Comparison of ENCODE assay signal across 20 cellular contexts in the genomic region with DNA sequence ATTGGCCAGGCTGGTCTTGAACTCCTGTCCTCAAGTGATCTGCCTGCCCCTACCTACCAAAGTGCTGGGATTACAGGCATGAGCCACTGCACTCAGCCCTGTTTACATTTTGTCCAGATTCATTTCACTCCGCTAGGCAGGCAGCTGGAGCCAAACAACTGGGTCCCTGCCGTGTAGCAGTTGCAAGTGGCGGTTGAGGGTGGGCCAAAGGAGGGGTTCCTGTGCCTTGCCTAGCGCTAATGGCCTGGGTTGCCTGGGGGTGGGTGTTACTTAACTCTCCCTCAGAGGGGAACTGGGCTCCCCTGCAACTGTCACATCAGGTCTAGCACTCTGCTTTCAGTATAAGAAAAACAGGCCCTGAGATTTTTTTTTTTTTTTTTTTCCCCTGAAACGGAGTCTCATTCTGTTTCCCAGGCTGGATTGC. TPM values are rescaled to one million over a fixed set of nuclear protein-coding genes. Genes with fewer than 3 reads are reported as not detected.
DNase-seq lines count a peak whose midpoint lies in the region; ATAC-seq and TF ChIP-seq lines count a peak whose summit lies in the region.
"Had no signal": no experiment of that assay in that cellular context is flagged by ENCODE, and none has a peak within 500 bp of the region (broad histone marks: within the 10 kb centered on the region; RNA-seq: fewer than 3 reads in every experiment).

No MANE protein-coding gene starts in this region.

- no peak overlapping the region for H3K4me2 ChIP-seq in OCI-LY1 (ENCODE audit: low read length)

- peaks cover 2% of the 10 kb centered on the region for H3K9me3 Mint-ChIP-seq in stimulated activated memory B cell treated with anti-CD40 and anti-IgM and Interleukin-4, amounts not matched to agents 10 μg/mL and 1 μg/mL and 100 μg/mL, for 72 hours
- H3K9me3 Mint-ChIP-seq: activated naive CD4-positive, alpha-beta T cell treated with anti-CD3 and anti-CD28 coated beads, Interleukin-2, amount 10 ng/mL, durations not matched to agents 7 days and 5 days had no signal

- DNase-seq in NCI-H748 (lab: John Stamatoyannopoulos, UW; ENCODE audit: unreplicated experiment), result peak; percentile 17
- no peak for DNase-seq in NCI-H748 treated with DMSO at 0.1 percent for 48 hours (lab: John Stamatoyannopoulos, UW)
- peak; percentile 19 to 26 for DNase-seq in Kasumi-1 (lab: John Stamatoyannopoulos, UW)
- no peak for DNase-seq in erythroblast (lab: John Stamatoyannopoulos, UW)
- DNase-seq in BE2C, result no peak
- no peak for DNase-seq in mucosa of descending colon
- DNase-seq: activated CD4-positive, alpha-beta T cell treated with anti-CD3 and anti-CD28 coated beads, Interleukin-2, amount 50 U/mL, for 4 hours; activated naive CD4-positive, alpha-beta T cell treated with anti-CD3 and anti-CD28 coated beads, Interleukin-2, amount 10 ng/mL, durations not matched to agents 7 days and 5 days; activated T-cell treated with anti-CD3 and anti-CD28 coated beads, Interleukin-2, amount 50 U/mL, for 1 hour; colonic mucosa; GM23248; NCI-H187; NCI-H82; stimulated activated naive CD8-positive, alpha-beta T cell treated with anti-CD3 and anti-CD28 coated beads, Interleukin-15, Interleukin-2, amounts not matched to agents 100 U/mL and 50 U/mL, for 24 hours; SW 1271 had no signal

- TF ChIP-seq CTCF in OCI-LY1 (IDR thresholded peaks at IDR 0.05; ENCODE audit: low read length) (no peak), BE2C (IDR thresholded peaks at IDR 0.05; ENCODE audit: low read depth, low read length) (no peak), mucosa of descending colon (IDR thresholded peaks at IDR 0.05) (no peak)

- TF ChIP-seq POLR2A in erythroblast (IDR thresholded peaks at IDR 0.05; ENCODE audit: low read length), result no peak

- no peak overlapping the region for H3K4me3 Mint-ChIP-seq in stimulated activated memory B cell treated with anti-CD40 and anti-IgM and Interleukin-4, amounts not matched to agents 10 μg/mL and 1 μg/mL and 100 μg/mL, for 72 hours
- H3K4me3 Mint-ChIP-seq: activated naive CD4-positive, alpha-beta T cell treated with anti-CD3 and anti-CD28 coated beads, Interleukin-2, amount 10 ng/mL, durations not matched to agents 7 days and 5 days had no signal

- no peak overlapping the region for H2AFZ ChIP-seq in OCI-LY1 (ENCODE audit: low read length)
- H2AFZ ChIP-seq: GM23248 had no signal

- H3K9me3 ChIP-seq in OCI-LY1 (ENCODE audit: low read length) (no peaks in the 10 kb centered on the region), BE2C (no peaks in the 10 kb centered on the region), mucosa of descending colon (no peaks in the 10 kb centered on the region)
- H3K9me3 ChIP-seq: colonic mucosa, right atrium auricular region had no signal

- no peak overlapping the region for H3K9ac ChIP-seq in OCI-LY1 (ENCODE audit: low read length)
- H3K9ac ChIP-seq: GM23248 had no signal

- H3K4me3 ChIP-seq in OCI-LY1 (ENCODE audit: low read depth, low read length, poor library complexity, severe bottlenecking) (no peak overlapping the region), BE2C (ENCODE audit: low read depth, low read length) (no peak overlapping the region), mucosa of descending colon (no peak overlapping the region)
- H3K4me3 ChIP-seq: colonic mucosa, GM23248, right atrium auricular region had no signal

- no peak for ATAC-seq in stimulated activated memory B cell treated with anti-CD40 and anti-IgM and Interleukin-4, amounts not matched to agents 10 μg/mL and 1 μg/mL and 100 μg/mL, for 72 hours
- no peak for ATAC-seq in mucosa of descending colon
- ATAC-seq: stimulated activated naive CD8-positive, alpha-beta T cell treated with anti-CD3 and anti-CD28 coated beads, Interleukin-15, Interleukin-2, amounts not matched to agents 100 U/mL and 50 U/mL, for 24 hours had no signal

- no peaks in the 10 kb centered on the region for H3K9me2 ChIP-seq in OCI-LY1 (ENCODE audit: low read depth, low read length)

- H3K27ac Mint-ChIP-seq in stimulated activated memory B cell treated with anti-CD40 and anti-IgM and Interleukin-4, amounts not matched to agents 10 μg/mL and 1 μg/mL and 100 μg/mL, for 72 hours, result peak overlapping the region; percentile 99
- H3K27ac Mint-ChIP-seq: activated naive CD4-positive, alpha-beta T cell treated with anti-CD3 and anti-CD28 coated beads, Interleukin-2, amount 10 ng/mL, durations not matched to agents 7 days and 5 days had no signal

- peaks cover 4% of the 10 kb centered on the region; the same call in 1 of the 2 replicates for H3K36me3 ChIP-seq in OCI-LY1 (ENCODE audit: insufficient read depth, low read length)
- H3K36me3 ChIP-seq in BE2C, result no peaks in the 10 kb centered on the region
- H3K36me3 ChIP-seq in mucosa of descending colon (ENCODE audit: low read depth), result no peaks in the 10 kb centered on the region
- H3K36me3 ChIP-seq: colonic mucosa, right atrium auricular region had no signal

- H3K36me3 Mint-ChIP-seq in stimulated activated memory B cell treated with anti-CD40 and anti-IgM and Interleukin-4, amounts not matched to agents 10 μg/mL and 1 μg/mL and 100 μg/mL, for 72 hours, result peaks cover 16% of the 10 kb centered on the region
- H3K36me3 Mint-ChIP-seq: activated naive CD4-positive, alpha-beta T cell treated with anti-CD3 and anti-CD28 coated beads, Interleukin-2, amount 10 ng/mL, durations not matched to agents 7 days and 5 days had no signal

- no peaks in the 10 kb centered on the region for H3F3A ChIP-seq in OCI-LY1 (ENCODE audit: insufficient read depth, low read length)

- peaks cover 52% of the 10 kb centered on the region for H3K4me1 Mint-ChIP-seq in stimulated activated memory B cell treated with anti-CD40 and anti-IgM and Interleukin-4, amounts not matched to agents 10 μg/mL and 1 μg/mL and 100 μg/mL, for 72 hours

- H3K79me2 ChIP-seq in OCI-LY1 (ENCODE audit: insufficient read depth, low read length), result no peaks in the 10 kb centered on the region

- H3K27ac ChIP-seq in OCI-LY1 (ENCODE audit: low read depth, low read length, poor library complexity, severe bottlenecking), result peak overlapping the region; percentile 41
- H3K27ac ChIP-seq: colonic mucosa, GM23248, right atrium auricular region, RWPE1 had no signal

- H3K27me3 Mint-ChIP-seq in stimulated activated memory B cell treated with anti-CD40 and anti-IgM and Interleukin-4, amounts not matched to agents 10 μg/mL and 1 μg/mL and 100 μg/mL, for 72 hours, result no peaks in the 10 kb centered on the region
- H3K27me3 Mint-ChIP-seq: activated naive CD4-positive, alpha-beta T cell treated with anti-CD3 and anti-CD28 coated beads, Interleukin-2, amount 10 ng/mL, durations not matched to agents 7 days and 5 days had no signal

- peaks cover 10% of the 10 kb centered on the region for H3K4me1 ChIP-seq in OCI-LY1 (ENCODE audit: insufficient read depth, low read length, severe bottlenecking)
- no peaks in the 10 kb centered on the region for H3K4me1 ChIP-seq in BE2C
- no peaks in the 10 kb centered on the region for H3K4me1 ChIP-seq in mucosa of descending colon (ENCODE audit: low read depth)
- H3K4me1 ChIP-seq: colonic mucosa, right atrium auricular region had no signal

- no peaks in the 10 kb centered on the region for H3K27me3 ChIP-seq in OCI-LY1 (ENCODE audit: insufficient read depth, low read length)
- no peaks in the 10 kb centered on the region for H3K27me3 ChIP-seq in BE2C
- H3K27me3 ChIP-seq: colonic mucosa, right atrium auricular region had no signal

- H4K20me1 ChIP-seq in OCI-LY1 (ENCODE audit: insufficient read depth, low read length), result no peaks in the 10 kb centered on the region

- intact Hi-C loops in mucosa of descending colon (cut with DNase I, micrococcal nuclease), result loop anchor here in 1 of 2 donors (10.0 kb wide), 1 partner anchor 75 kb away; no protein-coding TSS in a partner anchor

RNA-seq across cellular contexts. Expression of gene ACP5, which starts 7.4 kb away (rescaled TPM):
- polyA plus RNA-seq in BE2C (2012; ENCODE audit: insufficient read depth, insufficient read length, low read depth), result 118 TPM
- total RNA-seq in mucosa of descending colon, result 10 to 100 TPM; 24.3 to 35.1 (median 24.9) TPM
- total RNA-seq: A673 had no signal

RNA-seq across cellular contexts. Expression of gene ELOF1, which starts 11.0 kb away (rescaled TPM):
- polyA plus RNA-seq in BE2C (2012; ENCODE audit: insufficient read depth, insufficient read length, low read depth), result 314 TPM
- total RNA-seq in mucosa of descending colon, result 10 to 100 TPM; 33.7 to 47.4 (median 42.6) TPM

RNA-seq across cellular contexts. Expression of gene ZNF627, which starts 27.2 kb away (rescaled TPM):
- polyA plus RNA-seq in BE2C (2012; ENCODE audit: insufficient read depth, insufficient read length, low read depth), result 9.6 TPM
- 10 to 100 TPM in 2 of 3 donors, 1 to 10 TPM in 1; 8.7 to 10.9 (median 10.5) TPM for total RNA-seq in mucosa of descending colon

RNA-seq across cellular contexts. Expression of gene CNN1, which starts 31.4 kb away (rescaled TPM):
- polyA plus RNA-seq in BE2C (2012; ENCODE audit: insufficient read depth, insufficient read length, low read depth), result 1.4 TPM
- 1,000 to 10,000 TPM in 1 of 3 donors, 10 to 100 TPM in 2; 19.3 to 1,130 (median 71.6) TPM for total RNA-seq in mucosa of descending colon

RNA-seq across cellular contexts. Expression of gene ECSIT, which starts 41.1 kb away (rescaled TPM):
- 291 TPM for polyA plus RNA-seq in BE2C (2012; ENCODE audit: insufficient read depth, insufficient read length, low read depth)
- total RNA-seq in mucosa of descending colon, result 10 to 100 TPM; 57.9 to 69.6 (median 59.1) TPM

Comparison
In these comparisons a context has a peak if more than half of its experiments do, and no peak if none do; other contexts are left out.
1. DNase-seq: peak in NCI-H748 (single experiment) and Kasumi-1 (2 of 2); none in NCI-H748 treated with DMSO at 0.1 percent for 48 hours (single experiment), erythroblast (0 of 2), BE2C (single experiment) and mucosa of descending colon (0 of 3).